Comparison of ENCODE assay signal across 13 cellular contexts in the genomic region with DNA sequence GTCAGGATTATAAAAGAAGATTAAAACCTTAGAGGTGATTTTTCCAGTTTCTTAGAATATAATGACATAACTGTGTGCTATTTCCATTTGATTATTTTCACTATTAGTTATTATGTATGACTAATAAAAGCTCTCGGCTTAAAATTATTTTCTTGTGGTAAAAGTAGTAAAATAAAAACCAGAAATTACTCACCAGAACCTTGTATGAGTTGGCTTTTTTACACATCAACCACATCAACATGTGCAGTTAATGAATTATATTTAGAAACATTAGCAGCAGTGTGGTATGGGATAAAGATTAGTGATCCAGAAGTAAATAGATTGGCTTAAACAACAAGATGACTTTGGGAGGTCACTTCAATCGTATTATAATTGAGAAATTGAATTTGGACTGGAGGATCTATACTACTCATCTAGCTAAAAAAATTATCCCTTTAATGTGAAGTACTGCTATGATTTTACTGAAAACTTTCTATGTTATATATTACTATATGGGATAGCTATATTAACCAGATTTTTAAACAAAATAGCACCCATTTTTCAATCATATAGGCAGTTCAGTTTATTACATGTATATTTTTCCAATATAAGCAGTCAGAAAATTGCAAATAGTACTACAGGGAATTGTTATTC. TPM values are rescaled to one million over a fixed set of nuclear protein-coding genes. Genes with fewer than 3 reads are reported as not detected.
DNase-seq lines count a peak whose midpoint lies in the region; ATAC-seq and TF ChIP-seq lines count a peak whose summit lies in the region.
"Had no signal": no experiment of that assay in that cellular context is flagged by ENCODE, and none has a peak within 500 bp of the region (broad histone marks: within the 10 kb centered on the region; RNA-seq: fewer than 3 reads in every experiment).

No MANE protein-coding gene starts in this region.

- H3K27ac Mint-ChIP-seq in activated T-helper 2 cell treated with anti-CD3 and anti-CD28 coated beads, Interferon-gamma antibody, Interleukin-2, Interleukin-4, amounts not matched to agents 10 μg/mL and 5 μg/mL and 100 μg/mL, durations not matched to agents 14 hours and 24 hours and 36 hours, result no peak overlapping the region
- H3K27ac Mint-ChIP-seq: T-helper 1 cell treated with Interleukin-12 subunit alpha and Interleukin-12 subunit beta and Interleukin-4 antibody, amounts not matched to agents 30 μg/mL and 1 μg/mL, for 36 hours had no signal

- H3K27ac ChIP-seq in OCI-LY3 (ENCODE audit: low read length) (no peak overlapping the region), gastrocnemius medialis (peak overlapping the region; percentile 72 to 81 (median 74))
- H3K27ac ChIP-seq: stomach had no signal

- H3K36me3 Mint-ChIP-seq in activated T-helper 2 cell treated with anti-CD3 and anti-CD28 coated beads, Interferon-gamma antibody, Interleukin-2, Interleukin-4, amounts not matched to agents 10 μg/mL and 5 μg/mL and 100 μg/mL, durations not matched to agents 14 hours and 24 hours and 36 hours (ENCODE audit: low read depth), result no peaks in the 10 kb centered on the region

- H4K20me1 ChIP-seq in OCI-LY3 (ENCODE audit: insufficient read depth, low read length), result no peaks in the 10 kb centered on the region

- no peak overlapping the region for H3K9ac ChIP-seq in OCI-LY3 (ENCODE audit: low read length)

- no peak for DNase-seq in activated CD4-positive, CD25-positive, alpha-beta regulatory T cell treated with anti-CD3 and anti-CD28 coated beads, Interleukin-2, amount 50 U/mL, for 72 hours
- no peak for DNase-seq in gastrocnemius medialis
- DNase-seq in GM19238 (ENCODE audit: insufficient read length, low spot score), result no peak
- no peak for DNase-seq in activated T-helper 2 cell treated with anti-CD3 and anti-CD28 coated beads, Interferon-gamma antibody, Interleukin-2, Interleukin-4, amounts not matched to agents 10 μg/mL and 5 μg/mL and 100 μg/mL, durations not matched to agents 14 hours and 24 hours and 36 hours (ENCODE audit: low spot score)
- no peak for DNase-seq in cerebellum (ENCODE audit: low spot score)
- DNase-seq: NCI-H510A; stimulated activated CD4-positive, alpha-beta T cell treated with anti-CD3 and anti-CD28 coated beads, Interleukin-15, amount 100 ng/mL, for 24 hours; stomach had no signal

- no peak overlapping the region for H2AFZ ChIP-seq in OCI-LY3 (ENCODE audit: low read depth, low read length)

- H3K4me3 ChIP-seq in OCI-LY3 (ENCODE audit: low read length) (no peak overlapping the region), gastrocnemius medialis (no peak overlapping the region)
- H3K4me3 ChIP-seq: stomach had no signal

- intact Hi-C loops in gastrocnemius medialis (cut with DNase I; ENCODE audit: low total_unique reads), result no loop called here
- intact Hi-C loops in activated T-helper 2 cell treated with anti-CD3 and anti-CD28 coated beads, Interferon-gamma antibody, Interleukin-2, Interleukin-4, amounts not matched to agents 10 μg/mL and 5 μg/mL and 100 μg/mL, durations not matched to agents 14 hours and 24 hours and 36 hours (cut with micrococcal nuclease), result loop anchor here (10.0 kb wide), 1 partner anchor 238 kb away; a partner anchor contains a TSS

- H3K9me3 ChIP-seq in OCI-LY3 (ENCODE audit: insufficient read depth, low read length) (no peaks in the 10 kb centered on the region), gastrocnemius medialis (no peaks in the 10 kb centered on the region)
- H3K9me3 ChIP-seq: stomach had no signal

- TF ChIP-seq POLR2A in gastrocnemius medialis (IDR thresholded peaks at IDR 0.05), result no peak

- H3K36me3 ChIP-seq in OCI-LY3 (replicated peaks; ENCODE audit: low read depth, low read length) (no peaks in the 10 kb centered on the region), gastrocnemius medialis (no peaks in the 10 kb centered on the region)
- H3K36me3 ChIP-seq: stomach had no signal

- TF ChIP-seq CTCF in OCI-LY3 (IDR thresholded peaks at IDR 0.05; ENCODE audit: low read depth, low read length) (no peak), gastrocnemius medialis (IDR thresholded peaks at IDR 0.05 in 4 of 5, conservative IDR thresholded peaks at IDR 0.05 in 1 of 5) (no peak)

- peaks cover 12% of the 10 kb centered on the region for H3K27me3 Mint-ChIP-seq in activated T-helper 2 cell treated with anti-CD3 and anti-CD28 coated beads, Interferon-gamma antibody, Interleukin-2, Interleukin-4, amounts not matched to agents 10 μg/mL and 5 μg/mL and 100 μg/mL, durations not matched to agents 14 hours and 24 hours and 36 hours (ENCODE audit: low read depth)

- in situ Hi-C loops in gastrocnemius medialis (cut with MboI; ENCODE audit: low sequenced_read_pairs in 4 of 4), result no loop called here

- peaks cover 8% of the 10 kb centered on the region for H3K4me1 Mint-ChIP-seq in activated T-helper 2 cell treated with anti-CD3 and anti-CD28 coated beads, Interferon-gamma antibody, Interleukin-2, Interleukin-4, amounts not matched to agents 10 μg/mL and 5 μg/mL and 100 μg/mL, durations not matched to agents 14 hours and 24 hours and 36 hours (ENCODE audit: low read depth)

- H3K4me3 Mint-ChIP-seq in activated T-helper 2 cell treated with anti-CD3 and anti-CD28 coated beads, Interferon-gamma antibody, Interleukin-2, Interleukin-4, amounts not matched to agents 10 μg/mL and 5 μg/mL and 100 μg/mL, durations not matched to agents 14 hours and 24 hours and 36 hours (ENCODE audit: low read depth), result no peak overlapping the region
- H3K4me3 Mint-ChIP-seq: T-helper 1 cell treated with Interleukin-12 subunit alpha and Interleukin-12 subunit beta and Interleukin-4 antibody, amounts not matched to agents 30 μg/mL and 1 μg/mL, for 36 hours had no signal

- H3K4me2 ChIP-seq in OCI-LY3 (ENCODE audit: low read length), result peak overlapping the region; percentile 14

- H3K27me3 ChIP-seq in OCI-LY3 (ENCODE audit: low read depth, low read length) (peaks cover 57% of the 10 kb centered on the region), gastrocnemius medialis (no peaks in the 10 kb centered on the region)
- H3K27me3 ChIP-seq: stomach had no signal

- ATAC-seq in activated CD4-positive, CD25-positive, alpha-beta regulatory T cell treated with anti-CD3 and anti-CD28 coated beads, Interleukin-2, amount 50 U/mL, for 24 hours, result peak; percentile 77 to 87
- ATAC-seq in HG02759 (IDR thresholded peaks at IDR 0.05; ENCODE audit: unreplicated experiment) (peak; percentile 67), gastrocnemius medialis (no peak)

- H3K9me3 Mint-ChIP-seq in activated T-helper 2 cell treated with anti-CD3 and anti-CD28 coated beads, Interferon-gamma antibody, Interleukin-2, Interleukin-4, amounts not matched to agents 10 μg/mL and 5 μg/mL and 100 μg/mL, durations not matched to agents 14 hours and 24 hours and 36 hours, result no peaks in the 10 kb centered on the region
- H3K9me3 Mint-ChIP-seq: T-helper 1 cell treated with Interleukin-12 subunit alpha and Interleukin-12 subunit beta and Interleukin-4 antibody, amounts not matched to agents 30 μg/mL and 1 μg/mL, for 36 hours had no signal

- H3K79me2 ChIP-seq in OCI-LY3 (ENCODE audit: low read length), result no peaks in the 10 kb centered on the region

- peaks cover 23% of the 10 kb centered on the region for H3K4me1 ChIP-seq in OCI-LY3 (ENCODE audit: low read length)
- H3K4me1 ChIP-seq in gastrocnemius medialis, result peaks cover 27 to 28% of the 10 kb centered on the region in 2 donors

RNA-seq across cellular contexts. Expression of a gene that starts 2.8 kb away (rescaled TPM):
- total RNA-seq in gastrocnemius medialis (1 to 10 TPM; 2.9 to 5.8 (median 4.2) TPM), cerebellum (7.2 TPM)
- total RNA-seq in activated T-helper 2 cell treated with anti-CD3 and anti-CD28 coated beads, Interferon-gamma antibody, Interleukin-2, Interleukin-4, amounts not matched to agents 10 μg/mL and 5 μg/mL and 100 μg/mL, durations not matched to agents 14 hours and 24 hours and 36 hours, result 1.2 and 1.4 TPM in 2 replicates

RNA-seq across cellular contexts. Expression of a gene that starts 5.3 kb away (rescaled TPM):
- total RNA-seq in gastrocnemius medialis, result 1 to 10 TPM in 1 of 4 donors, under 1 TPM in 2, not detected in 1; 0.62 to 2.1 (median 0.68) TPM
- 0.57 TPM in 1 of 2 replicates, not detected in the other for total RNA-seq in activated T-helper 2 cell treated with anti-CD3 and anti-CD28 coated beads, Interferon-gamma antibody, Interleukin-2, Interleukin-4, amounts not matched to agents 10 μg/mL and 5 μg/mL and 100 μg/mL, durations not matched to agents 14 hours and 24 hours and 36 hours
- 0.54 TPM for total RNA-seq in cerebellum
- total RNA-seq: mesenteric fat pad had no signal

RNA-seq across cellular contexts. Expression of a gene that starts 8.6 kb away (rescaled TPM):
- total RNA-seq in gastrocnemius medialis (10 to 100 TPM in 1 of 4 donors, 1 to 10 TPM in 2, under 1 TPM in 1; 0.58 to 11.7 (median 6.8) TPM), cerebellum (0.36 TPM)
- total RNA-seq in activated T-helper 2 cell treated with anti-CD3 and anti-CD28 coated beads, Interferon-gamma antibody, Interleukin-2, Interleukin-4, amounts not matched to agents 10 μg/mL and 5 μg/mL and 100 μg/mL, durations not matched to agents 14 hours and 24 hours and 36 hours, result 1.5 and 1.7 TPM in 2 replicates

RNA-seq across cellular contexts. Expression of a gene that starts 53.8 kb away (rescaled TPM):
- total RNA-seq in gastrocnemius medialis, result 10 to 100 TPM; 23.4 to 81.5 (median 38.5) TPM
- 30.5 and 33.4 TPM in 2 replicates for total RNA-seq in activated T-helper 2 cell treated with anti-CD3 and anti-CD28 coated beads, Interferon-gamma antibody, Interleukin-2, Interleukin-4, amounts not matched to agents 10 μg/mL and 5 μg/mL and 100 μg/mL, durations not matched to agents 14 hours and 24 hours and 36 hours
- 38.8 TPM for total RNA-seq in cerebellum

Comparison
In these comparisons a context has a peak if more than half of its experiments do, and no peak if none do; other contexts are left out.
1. ATAC-seq: peak in activated CD4-positive, CD25-positive, alpha-beta regulatory T cell treated with anti-CD3 and anti-CD28 coated beads, Interleukin-2, amount 50 U/mL, for 24 hours (2 of 2) and HG02759 (single experiment); none in gastrocnemius medialis (0 of 2).